ENCODE assay signal across 30 cellular contexts in the genomic region with DNA sequence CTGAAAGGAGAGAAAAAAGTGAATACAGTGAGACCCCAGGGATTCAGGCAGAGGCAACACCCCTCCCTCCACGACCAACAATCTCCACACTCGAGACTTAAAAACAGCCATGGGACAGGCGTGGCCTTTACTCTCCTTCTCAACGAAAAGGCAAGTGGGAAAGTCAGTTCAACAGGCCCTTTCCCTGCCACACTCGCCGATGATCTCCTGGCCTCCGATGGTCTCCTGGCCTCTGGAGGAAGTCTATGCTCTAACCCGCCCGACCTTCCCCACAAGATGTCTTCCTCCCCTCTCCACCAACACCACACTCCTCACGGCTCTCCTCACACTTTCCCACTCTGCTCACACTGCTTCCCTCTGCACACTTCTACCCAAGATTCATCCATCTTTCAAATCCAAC. TPM values are rescaled to one million over a fixed set of nuclear protein-coding genes. Genes with fewer than 3 reads are reported as not detected.
DNase-seq lines count a peak whose midpoint lies in the region; ATAC-seq and TF ChIP-seq lines count a peak whose summit lies in the region.
"Had no signal": no experiment of that assay in that cellular context is flagged by ENCODE, and none has a peak within 500 bp of the region (broad histone marks: within the 10 kb centered on the region; RNA-seq: fewer than 3 reads in every experiment).

No MANE protein-coding gene starts in this region.

- H3K4me2 ChIP-seq in IMR-90 (ENCODE audit: low read depth, low read length), result no peak overlapping the region

- H3K23ac ChIP-seq in IMR-90 (ENCODE audit: low read depth, low read length), result no peak overlapping the region

- no peak overlapping the region for H3K18ac ChIP-seq in IMR-90 (ENCODE audit: low read depth, low read length)

- H3K9me1 ChIP-seq in IMR-90 (ENCODE audit: insufficient read depth, low read length), result peaks cover 9% of the 10 kb centered on the region; the same call in 1 of the 2 replicates

- intact Hi-C loops in IMR-90 (cut with micrococcal nuclease), result loop anchor here (1.0 kb wide), 1 partner anchor 670 kb away; no protein-coding TSS in a partner anchor

- ATAC-seq in activated CD8-positive, alpha-beta memory T cell treated with anti-CD3 and anti-CD28 coated beads, Interleukin-2, amount 10 ng/mL, durations not matched to agents 7 days and 5 days, result no peak
- ATAC-seq in IMR-90 (ENCODE audit: low read depth) (no peak; the same call in none of the 2 replicates), GM19035 (IDR thresholded peaks at IDR 0.05; ENCODE audit: unreplicated experiment) (no peak), HG03457 (IDR thresholded peaks at IDR 0.05; ENCODE audit: unreplicated experiment) (no peak)
- ATAC-seq: stimulated activated memory B cell treated with anti-CD40 and anti-IgM and Interleukin-4, amounts not matched to agents 10 μg/mL and 1 μg/mL and 100 μg/mL, for 72 hours had no signal

- peaks cover 2% of the 10 kb centered on the region; the same call in 1 of the 2 replicates for H3K4me1 ChIP-seq in IMR-90 (ENCODE audit: control insufficient read depth, insufficient read depth, low read length)
- H3K4me1 ChIP-seq in skeletal muscle tissue (ENCODE audit: control insufficient read depth in 3 of 3, insufficient read depth in 3 of 3, low read length in 3 of 3), result peaks cover 0 to 15% (median 7%) of the 10 kb centered on the region in 3 donors
- H3K4me1 ChIP-seq: ascending aorta, upper lobe of left lung had no signal

- 98 to 100% methylated on average over 1 to 6 of the region's 10 CpGs for WGBS in IMR-90 (ENCODE audit: extremely low coverage in 2 of 2, insufficient read length in 1 of 2), 2 experiments

- no peak overlapping the region for H4K8ac ChIP-seq in IMR-90 (ENCODE audit: low read depth in 2 of 2, low read length in 2 of 2)

- H3K4me1 Mint-ChIP-seq in activated CD8-positive, alpha-beta memory T cell treated with anti-CD3 and anti-CD28 coated beads, Interleukin-2, amount 10 ng/mL, durations not matched to agents 7 days and 5 days, result peaks cover 13% of the 10 kb centered on the region
- H3K4me1 Mint-ChIP-seq in glutamatergic neuron (ENCODE audit: low read depth, unreplicated experiment), result peaks cover 3% of the 10 kb centered on the region

- no peak overlapping the region for H3K9ac ChIP-seq in IMR-90 (ENCODE audit: low read depth, low read length)
- peak overlapping the region in 1 of 3 donors; percentile 16 for H3K9ac ChIP-seq in skeletal muscle tissue (ENCODE audit: low read depth in 1 of 3, low read length in 3 of 3)

- H3K36me3 ChIP-seq in IMR-90 (ENCODE audit: control insufficient read depth, insufficient read depth, low read length) (peaks cover 23% of the 10 kb centered on the region), skeletal muscle tissue (ENCODE audit: control insufficient read depth in 3 of 3, insufficient read depth in 3 of 3, low read length in 3 of 3) (peaks cover 7 to 22% (median 10%) of the 10 kb centered on the region in 3 donors)

- TF ChIP-seq POLR2A in IMR-90 (IDR thresholded peaks at IDR 0.05; ENCODE audit: low read depth, low read length), result no peak

- POLR2A ChIA-PET in IMR-90 (lab: Charles Lee; ENCODE audit: unreplicated experiment), result no interaction called here

- no peak overlapping the region for H3K4me3 Mint-ChIP-seq in activated CD8-positive, alpha-beta memory T cell treated with anti-CD3 and anti-CD28 coated beads, Interleukin-2, amount 10 ng/mL, durations not matched to agents 7 days and 5 days
- H3K4me3 Mint-ChIP-seq in glutamatergic neuron (ENCODE audit: unreplicated experiment), result no peak overlapping the region
- H3K4me3 Mint-ChIP-seq: activated naive CD8-positive, alpha-beta T cell treated with anti-CD3 and anti-CD28 coated beads, Interleukin-2, amount 10 ng/mL, durations not matched to agents 7 days and 5 days; naive B cell; stimulated activated memory B cell treated with anti-CD40 and anti-IgM and Interleukin-4, amounts not matched to agents 10 μg/mL and 1 μg/mL and 100 μg/mL, for 72 hours had no signal

- CTCF ChIA-PET in activated CD8-positive, alpha-beta memory T cell treated with anti-CD3 and anti-CD28 coated beads, Interleukin-2, amount 10 ng/mL, durations not matched to agents 7 days and 5 days (lab: Charles Lee), result no interaction called here
- CTCF ChIA-PET in IMR-90 (lab: Yijun Ruan, JAX), result no interaction called here

- peaks cover 7 to 29% of the 10 kb centered on the region in 2 experiments; a peak in 2 of 4 replicates for H3K79me1 ChIP-seq in IMR-90 (ENCODE audit: low read depth in 1 of 2, low read length in 2 of 2)

- 0 out of 2 replicates have a peak overlapping the region, but pooled peaks have one; percentile 7 for H3K4ac ChIP-seq in IMR-90 (ENCODE audit: low read depth, low read length)

- H2BK5ac ChIP-seq in IMR-90 (ENCODE audit: low read depth, low read length, poor library complexity, severe bottlenecking), result no peak overlapping the region

- no peak overlapping the region for H2BK15ac ChIP-seq in IMR-90 (ENCODE audit: low read depth, low read length)

- H3K9me3 ChIP-seq in IMR-90 (ENCODE audit: control insufficient read depth, insufficient read depth, low read length) (no peaks in the 10 kb centered on the region), skeletal muscle tissue (ENCODE audit: control insufficient read depth in 3 of 3, low read length in 3 of 3) (no peaks in the 10 kb centered on the region)
- H3K9me3 ChIP-seq: ascending aorta, upper lobe of left lung had no signal

- no peak overlapping the region for H2AK9ac ChIP-seq in IMR-90 (replicated peaks; ENCODE audit: low read depth, low read length, poor library complexity)

- no peak overlapping the region for H4K91ac ChIP-seq in IMR-90 (ENCODE audit: insufficient read depth, low read depth, low read length)

- no peak overlapping the region for H2AFZ ChIP-seq in IMR-90 (replicated peaks; ENCODE audit: low read length, poor library complexity)

- H3K36me3 Mint-ChIP-seq in activated CD8-positive, alpha-beta memory T cell treated with anti-CD3 and anti-CD28 coated beads, Interleukin-2, amount 10 ng/mL, durations not matched to agents 7 days and 5 days, result peaks cover 63% of the 10 kb centered on the region
- H3K36me3 Mint-ChIP-seq in glutamatergic neuron (ENCODE audit: unreplicated experiment), result no peaks in the 10 kb centered on the region

- H4K20me1 ChIP-seq in IMR-90 (ENCODE audit: insufficient read depth, low read length), result peaks cover 6% of the 10 kb centered on the region; the same call in 1 of the 2 replicates

- no peak overlapping the region for H3K56ac ChIP-seq in IMR-90 (ENCODE audit: extremely low read depth, insufficient read depth, low read length)

- peak overlapping the region; percentile 3; the same call in 1 of the 2 replicates for H2AK5ac ChIP-seq in IMR-90 (ENCODE audit: low read depth, low read length)

- no peak for TF ChIP-seq RAD21 in IMR-90 (IDR thresholded peaks at IDR 0.05; ENCODE audit: low read length)

- no peak overlapping the region for H3K14ac ChIP-seq in IMR-90 (replicated peaks; ENCODE audit: low read depth, low read length)

- H2BK20ac ChIP-seq in IMR-90 (ENCODE audit: low read depth, low read length), result no peak overlapping the region

- no peaks in the 10 kb centered on the region for H3K27me3 Mint-ChIP-seq in activated CD8-positive, alpha-beta memory T cell treated with anti-CD3 and anti-CD28 coated beads, Interleukin-2, amount 10 ng/mL, durations not matched to agents 7 days and 5 days
- H3K27me3 Mint-ChIP-seq in glutamatergic neuron (ENCODE audit: unreplicated experiment), result peaks cover 3% of the 10 kb centered on the region
- H3K27me3 Mint-ChIP-seq: activated naive CD8-positive, alpha-beta T cell treated with anti-CD3 and anti-CD28 coated beads, Interleukin-2, amount 10 ng/mL, durations not matched to agents 7 days and 5 days; naive B cell; stimulated activated memory B cell treated with anti-CD40 and anti-IgM and Interleukin-4, amounts not matched to agents 10 μg/mL and 1 μg/mL and 100 μg/mL, for 72 hours had no signal

- no peak for DNase-seq in activated CD8-positive, alpha-beta memory T cell treated with anti-CD3 and anti-CD28 coated beads, Interleukin-2, amount 10 ng/mL, durations not matched to agents 7 days and 5 days
- no peak for DNase-seq in activated CD8-positive, alpha-beta memory T cell treated with anti-CD3 and anti-CD28 coated beads for 24 hours
- no peak for DNase-seq in IMR-90
- DNase-seq in glutamatergic neuron, result no peak
- no peak for DNase-seq in islet precursor cell
- DNase-seq: activated CD4-positive, alpha-beta T cell treated with anti-CD3 and anti-CD28 coated beads for 48 hours; activated naive CD8-positive, alpha-beta T cell treated with anti-CD3 and anti-CD28 coated beads, Interleukin-2, amount 10 ng/mL, durations not matched to agents 7 days and 5 days; cortex of kidney; DMS79 treated with DMSO at 0.1 percent for 48 hours; effector memory CD4-positive, alpha-beta T cell; GDM1; GOT3; head of caudate nucleus; KBM-7; midbrain; naive B cell; NCI-H1105; NCI-H187; NCI-H2171; SIG-M5; substantia nigra; T1000; upper lobe of left lung had no signal

- H3K27ac ChIP-seq in IMR-90 (ENCODE audit: insufficient read depth, low read length) (no peak overlapping the region), skeletal muscle tissue (ENCODE audit: low read depth, low read length) (peak overlapping the region; percentile 7)
- H3K27ac ChIP-seq: ascending aorta, cardiac muscle cell, upper lobe of left lung, VCaP had no signal

- H3K27ac Mint-ChIP-seq in activated CD8-positive, alpha-beta memory T cell treated with anti-CD3 and anti-CD28 coated beads, Interleukin-2, amount 10 ng/mL, durations not matched to agents 7 days and 5 days, result peak overlapping the region; percentile 0
- H3K27ac Mint-ChIP-seq in glutamatergic neuron (ENCODE audit: unreplicated experiment), result peak overlapping the region; percentile 26
- H3K27ac Mint-ChIP-seq: activated naive CD8-positive, alpha-beta T cell treated with anti-CD3 and anti-CD28 coated beads, Interleukin-2, amount 10 ng/mL, durations not matched to agents 7 days and 5 days; naive B cell; stimulated activated memory B cell treated with anti-CD40 and anti-IgM and Interleukin-4, amounts not matched to agents 10 μg/mL and 1 μg/mL and 100 μg/mL, for 72 hours had no signal

- no TSS peak for BruUV-seq in IMR-90 (replicated peaks; lab: Mats Ljungman, UMichigan)

- H3K9me3 Mint-ChIP-seq in activated CD8-positive, alpha-beta memory T cell treated with anti-CD3 and anti-CD28 coated beads, Interleukin-2, amount 10 ng/mL, durations not matched to agents 7 days and 5 days (ENCODE audit: low read depth), result no peaks in the 10 kb centered on the region
- H3K9me3 Mint-ChIP-seq in glutamatergic neuron (ENCODE audit: unreplicated experiment), result peaks cover 6% of the 10 kb centered on the region
- H3K9me3 Mint-ChIP-seq: activated naive CD8-positive, alpha-beta T cell treated with anti-CD3 and anti-CD28 coated beads, Interleukin-2, amount 10 ng/mL, durations not matched to agents 7 days and 5 days; naive B cell; stimulated activated memory B cell treated with anti-CD40 and anti-IgM and Interleukin-4, amounts not matched to agents 10 μg/mL and 1 μg/mL and 100 μg/mL, for 72 hours had no signal

- no peak overlapping the region for H2BK120ac ChIP-seq in IMR-90 (ENCODE audit: low read depth, low read length)

- in situ Hi-C loops in IMR-90 (cut with MboI; ENCODE audit: low sequenced_read_pairs), result loop anchor here (10.0 kb wide), 1 partner anchor 671 kb away; no protein-coding TSS in a partner anchor

- H3K4me3 ChIP-seq in IMR-90 (ENCODE audit: insufficient read depth, low read depth, low read length) (no peak overlapping the region), skeletal muscle tissue (ENCODE audit: low read length in 3 of 3) (no peak overlapping the region)
- H3K4me3 ChIP-seq: ascending aorta, cardiac muscle cell, upper lobe of left lung had no signal

- dilution Hi-C loops in IMR-90 (cut with HindIII; ENCODE audit: low sequenced_read_pairs, unreplicated experiment), result no loop called here

- no peak overlapping the region for H4K5ac ChIP-seq in IMR-90 (ENCODE audit: low read depth, low read length)

- H3K27me3 ChIP-seq in IMR-90 (ENCODE audit: control insufficient read depth, insufficient read depth, low read length) (no peaks in the 10 kb centered on the region), skeletal muscle tissue (ENCODE audit: control insufficient read depth in 3 of 3, insufficient read depth in 3 of 3, low read length in 3 of 3) (no peaks in the 10 kb centered on the region)
- H3K27me3 ChIP-seq: ascending aorta, cardiac muscle cell, upper lobe of left lung had no signal

- no peak for TF ChIP-seq CTCF in IMR-90 (conservative IDR thresholded peaks at IDR 0.05; ENCODE audit: low read depth, low read length)
- TF ChIP-seq CTCF in glutamatergic neuron (IDR thresholded peaks at IDR 0.05; ENCODE audit: partially characterized antibody, unreplicated experiment), result no peak

RNA-seq across cellular contexts. Expression of gene PSMG1, which starts 7.6 kb away (rescaled TPM):
- total RNA-seq in activated CD8-positive, alpha-beta memory T cell treated with anti-CD3 and anti-CD28 coated beads, Interleukin-2, amount 10 ng/mL, durations not matched to agents 7 days and 5 days, result 10 to 100 TPM; 62.9 to 88.1 TPM
- total RNA-seq in IMR-90 (2012; rRNA removed), result 37.8 and 51.1 TPM in 2 replicates
- 34.6 and 45.4 TPM in 2 replicates for polyA plus RNA-seq in IMR-90 (2012; rRNA removed)
- polyA plus RNA-seq in IMR-90 (2012; cell fraction: cytosol; rRNA removed), result 10.1 and 14.3 TPM in 2 replicates
- polyA plus RNA-seq in IMR-90 (2012; cell fraction: nucleus; rRNA removed; ENCODE audit: low replicate concordance), result 1.8 and 29.8 TPM in 2 replicates
- total RNA-seq in glutamatergic neuron (ENCODE audit: unreplicated experiment), result 28.7 TPM
- total RNA-seq in skeletal muscle tissue, result 39.1 TPM
